In the genomic region with DNA sequence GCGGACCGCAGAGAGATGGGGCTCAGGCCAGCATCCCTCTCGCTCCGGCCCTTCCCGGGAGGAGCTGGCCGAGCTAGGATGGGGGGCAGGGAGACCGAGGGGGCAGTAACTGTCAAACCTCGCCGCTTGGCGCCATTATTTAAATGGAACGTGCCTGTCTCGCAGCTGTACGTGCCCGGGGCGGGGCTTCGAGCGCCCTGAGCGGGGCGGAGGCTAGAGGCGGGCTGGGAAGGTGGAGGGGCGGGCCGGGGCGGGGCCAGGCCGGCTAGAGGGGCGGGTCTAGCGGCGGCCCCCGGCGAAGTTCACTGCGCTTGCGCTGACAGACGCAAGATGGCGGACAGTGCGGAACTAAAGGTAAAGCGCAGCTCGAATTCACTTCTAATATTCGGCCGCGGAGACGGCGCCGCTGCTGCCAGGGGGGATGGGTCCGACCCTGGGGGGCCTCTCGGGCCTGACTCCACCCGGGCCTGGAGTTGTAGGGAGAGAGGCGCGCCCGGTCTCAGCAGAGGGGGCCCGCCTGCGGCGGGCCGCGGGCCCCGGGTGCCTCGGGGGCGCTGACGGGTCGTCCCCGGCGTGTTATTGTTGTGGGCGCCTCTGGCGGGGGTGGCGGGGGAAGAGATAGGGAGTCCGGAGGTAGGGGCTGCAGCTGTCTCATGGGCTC, we compare ENCODE assay signal across 8 cellular contexts. TPM values are rescaled to one million over a fixed set of nuclear protein-coding genes. Genes with fewer than 3 reads are reported as not detected.
DNase-seq lines count a peak whose midpoint lies in the region; ATAC-seq and TF ChIP-seq lines count a peak whose summit lies in the region.

A gene (plus strand): TSS at position 319 of the 661 bp plus-strand sequence. CDS start 12 bp downstream, at position 331.

- H3K79me2 ChIP-seq in smooth muscle cell (ENCODE audit: low read depth) = peaks cover 49% of the 10 kb centered on the region

- no peaks in the 10 kb centered on the region for H3K9me3 ChIP-seq in smooth muscle cell (replicated peaks; ENCODE audit: low read depth)

- H3K9ac ChIP-seq in smooth muscle cell (ENCODE audit: low read depth) = peak within 1 kb of the TSS; percentile 93

- H3K36me3 ChIP-seq in smooth muscle cell (ENCODE audit: low read depth) = no peaks in the 10 kb centered on the region

- peak within 1 kb of the TSS; percentile 86 to 98 for H3K4me3 ChIP-seq in cardiac fibroblast (replicated peaks in 1 of 2; ENCODE audit: low read depth in 2 of 2, low read length in 2 of 2)
- H3K4me3 ChIP-seq in smooth muscle cell = peak within 1 kb of the TSS; percentile 100

- H3K4me1 ChIP-seq in smooth muscle cell (ENCODE audit: low read depth) = peaks cover 39% of the 10 kb centered on the region

- TF ChIP-seq CTCF in WTC11 (IDR thresholded peaks at IDR 0.05) (no peak), cardiac fibroblast (IDR thresholded peaks at IDR 0.05; ENCODE audit: low read depth, low read length) (no peak), smooth muscle cell (IDR thresholded peaks at IDR 0.05; ENCODE audit: borderline replicate concordance, insufficient read depth, poor library complexity, severe bottlenecking) (no peak)

- peaks cover 48% of the 10 kb centered on the region for H4K20me1 ChIP-seq in smooth muscle cell (ENCODE audit: low read depth)

- peaks cover 49% of the 10 kb centered on the region for H3K4me1 Mint-ChIP-seq in WTC11

- ATAC-seq in HG03175 (IDR thresholded peaks at IDR 0.05; ENCODE audit: unreplicated experiment) = peak; percentile 85
- peak; percentile 90 for ATAC-seq in WTC11

- peak; percentile 90 for TF ChIP-seq POLR2A in GM18951 (IDR thresholded peaks at IDR 0.05; ENCODE audit: extremely low read depth, insufficient read depth, insufficient read length)

- peak within 1 kb of the TSS; percentile 71; the same call in 1 of the 2 replicates for H3K27ac Mint-ChIP-seq in WTC11

- no peaks in the 10 kb centered on the region for H3K36me3 Mint-ChIP-seq in WTC11

- in situ Hi-C loops in GM18951 (cut with MboI; ENCODE audit: low sequenced_read_pairs, unreplicated experiment) = no loop called here

- H2AFZ ChIP-seq in smooth muscle cell (ENCODE audit: low read depth) = peak within 1 kb of the TSS; percentile 98

- WGBS in smooth muscle cell (ENCODE audit: low lambda C conversion rate) = under 1% methylated on average over 59 of the region's 64 CpGs

- no peaks in the 10 kb centered on the region for H3F3A ChIP-seq in smooth muscle cell (ENCODE audit: low read depth)

- no peaks in the 10 kb centered on the region for H3K9me3 Mint-ChIP-seq in WTC11

- DNase-seq in AG08395 (ENCODE audit: low spot score) (peak; percentile 99), NCI-H226 (peak; percentile 80), WTC11 (ENCODE audit: low spot score) (peak; percentile 97), cardiac fibroblast (ENCODE audit: low read depth in 2 of 2) (peak; percentile 90 to 95), iPS-NIHi7 (ENCODE audit: extremely low spot score) (peak; percentile 97), smooth muscle cell (lab: John Stamatoyannopoulos, UW; ENCODE audit: unreplicated experiment) (peak; percentile 81)

- H3K4me3 Mint-ChIP-seq in WTC11 = peak within 1 kb of the TSS; percentile 93

- peaks cover 7% of the 10 kb centered on the region for H3K27me3 Mint-ChIP-seq in WTC11 (ENCODE audit: low read depth)

- H3K27me3 ChIP-seq in smooth muscle cell (ENCODE audit: low read depth) = no peaks in the 10 kb centered on the region

- peak within 1 kb of the TSS; percentile 92 for H3K27ac ChIP-seq in smooth muscle cell (ENCODE audit: low read depth)

- H3K4me2 ChIP-seq in smooth muscle cell = peak within 1 kb of the TSS; percentile 89

- POLR2A ChIA-PET in WTC11 (lab: Charles Lee) = interaction anchor here (0.6 to 2.0 kb wide), 7 partner anchors 24 to 1046 kb away, joined by 3 to 6 read pairs (median 3); no protein-coding TSS in a partner anchor

- CTCF ChIA-PET in WTC11 (lab: Charles Lee) = interaction anchor here (0.6 to 2.7 kb wide), 10 partner anchors 8 to 1155 kb away, joined by 3 to 13 read pairs (median 4); no protein-coding TSS in a partner anchor

TF ChIP-seq in WTC11, 78 proteins besides CTCF, POLR2A, EP300 and RAD21 (continues in another document):
- TF ChIP-seq CBFB (CRISPR knock-in tag; IDR thresholded peaks at IDR 0.05; ENCODE audit: low read depth) (no peak), ETV6 (CRISPR knock-in tag; IDR thresholded peaks at IDR 0.05) (peak; percentile 78; the same call in 1 of the 2 replicates), ELF4 (CRISPR knock-in tag; IDR thresholded peaks at IDR 0.05; ENCODE audit: low read depth) (no peak), SMAD4 (CRISPR knock-in tag; IDR thresholded peaks at IDR 0.05) (no peak), RORB (CRISPR knock-in tag; IDR thresholded peaks at IDR 0.05) (no peak), ZBTB21 (CRISPR knock-in tag; IDR thresholded peaks at IDR 0.05; ENCODE audit: borderline replicate concordance) (no peak), MYBL2 (CRISPR knock-in tag; IDR thresholded peaks at IDR 0.05) (peak; percentile 98), TEAD1 (CRISPR knock-in tag; IDR thresholded peaks at IDR 0.05) (no peak), ZNF396 (CRISPR knock-in tag; IDR thresholded peaks at IDR 0.05; ENCODE audit: borderline replicate concordance) (0 out of 2 replicates have a peak, but pooled peaks have one; percentile 29), ZNF219 (CRISPR knock-in tag; IDR thresholded peaks at IDR 0.05; ENCODE audit: borderline replicate concordance) (no peak)
- TF ChIP-seq, protein P1, sequence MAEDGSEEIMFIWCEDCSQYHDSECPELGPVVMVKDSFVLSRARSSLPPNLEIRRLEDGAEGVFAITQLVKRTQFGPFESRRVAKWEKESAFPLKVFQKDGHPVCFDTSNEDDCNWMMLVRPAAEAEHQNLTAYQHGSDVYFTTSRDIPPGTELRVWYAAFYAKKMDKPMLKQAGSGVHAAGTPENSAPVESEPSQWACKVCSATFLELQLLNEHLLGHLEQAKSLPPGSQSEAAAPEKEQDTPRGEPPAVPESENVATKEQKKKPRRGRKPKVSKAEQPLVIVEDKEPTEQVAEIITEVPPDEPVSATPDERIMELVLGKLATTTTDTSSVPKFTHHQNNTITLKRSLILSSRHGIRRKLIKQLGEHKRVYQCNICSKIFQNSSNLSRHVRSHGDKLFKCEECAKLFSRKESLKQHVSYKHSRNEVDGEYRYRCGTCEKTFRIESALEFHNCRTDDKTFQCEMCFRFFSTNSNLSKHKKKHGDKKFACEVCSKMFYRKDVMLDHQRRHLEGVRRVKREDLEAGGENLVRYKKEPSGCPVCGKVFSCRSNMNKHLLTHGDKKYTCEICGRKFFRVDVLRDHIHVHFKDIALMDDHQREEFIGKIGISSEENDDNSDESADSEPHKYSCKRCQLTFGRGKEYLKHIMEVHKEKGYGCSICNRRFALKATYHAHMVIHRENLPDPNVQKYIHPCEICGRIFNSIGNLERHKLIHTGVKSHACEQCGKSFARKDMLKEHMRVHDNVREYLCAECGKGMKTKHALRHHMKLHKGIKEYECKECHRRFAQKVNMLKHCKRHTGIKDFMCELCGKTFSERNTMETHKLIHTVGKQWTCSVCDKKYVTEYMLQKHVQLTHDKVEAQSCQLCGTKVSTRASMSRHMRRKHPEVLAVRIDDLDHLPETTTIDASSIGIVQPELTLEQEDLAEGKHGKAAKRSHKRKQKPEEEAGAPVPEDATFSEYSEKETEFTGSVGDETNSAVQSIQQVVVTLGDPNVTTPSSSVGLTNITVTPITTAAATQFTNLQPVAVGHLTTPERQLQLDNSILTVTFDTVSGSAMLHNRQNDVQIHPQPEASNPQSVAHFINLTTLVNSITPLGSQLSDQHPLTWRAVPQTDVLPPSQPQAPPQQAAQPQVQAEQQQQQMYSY (CRISPR knock-in tag; IDR thresholded peaks at IDR 0.05) = no peak
- TF ChIP-seq, protein P2, sequence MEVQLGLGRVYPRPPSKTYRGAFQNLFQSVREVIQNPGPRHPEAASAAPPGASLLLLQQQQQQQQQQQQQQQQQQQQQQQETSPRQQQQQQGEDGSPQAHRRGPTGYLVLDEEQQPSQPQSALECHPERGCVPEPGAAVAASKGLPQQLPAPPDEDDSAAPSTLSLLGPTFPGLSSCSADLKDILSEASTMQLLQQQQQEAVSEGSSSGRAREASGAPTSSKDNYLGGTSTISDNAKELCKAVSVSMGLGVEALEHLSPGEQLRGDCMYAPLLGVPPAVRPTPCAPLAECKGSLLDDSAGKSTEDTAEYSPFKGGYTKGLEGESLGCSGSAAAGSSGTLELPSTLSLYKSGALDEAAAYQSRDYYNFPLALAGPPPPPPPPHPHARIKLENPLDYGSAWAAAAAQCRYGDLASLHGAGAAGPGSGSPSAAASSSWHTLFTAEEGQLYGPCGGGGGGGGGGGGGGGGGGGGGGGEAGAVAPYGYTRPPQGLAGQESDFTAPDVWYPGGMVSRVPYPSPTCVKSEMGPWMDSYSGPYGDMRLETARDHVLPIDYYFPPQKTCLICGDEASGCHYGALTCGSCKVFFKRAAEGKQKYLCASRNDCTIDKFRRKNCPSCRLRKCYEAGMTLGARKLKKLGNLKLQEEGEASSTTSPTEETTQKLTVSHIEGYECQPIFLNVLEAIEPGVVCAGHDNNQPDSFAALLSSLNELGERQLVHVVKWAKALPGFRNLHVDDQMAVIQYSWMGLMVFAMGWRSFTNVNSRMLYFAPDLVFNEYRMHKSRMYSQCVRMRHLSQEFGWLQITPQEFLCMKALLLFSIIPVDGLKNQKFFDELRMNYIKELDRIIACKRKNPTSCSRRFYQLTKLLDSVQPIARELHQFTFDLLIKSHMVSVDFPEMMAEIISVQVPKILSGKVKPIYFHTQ (CRISPR knock-in tag; IDR thresholded peaks at IDR 0.05) = no peak
- TF ChIP-seq, protein P3, sequence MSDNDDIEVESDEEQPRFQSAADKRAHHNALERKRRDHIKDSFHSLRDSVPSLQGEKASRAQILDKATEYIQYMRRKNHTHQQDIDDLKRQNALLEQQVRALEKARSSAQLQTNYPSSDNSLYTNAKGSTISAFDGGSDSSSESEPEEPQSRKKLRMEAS (CRISPR knock-in tag; IDR thresholded peaks at IDR 0.05) = peak; percentile 85
- TF ChIP-seq, protein P4, sequence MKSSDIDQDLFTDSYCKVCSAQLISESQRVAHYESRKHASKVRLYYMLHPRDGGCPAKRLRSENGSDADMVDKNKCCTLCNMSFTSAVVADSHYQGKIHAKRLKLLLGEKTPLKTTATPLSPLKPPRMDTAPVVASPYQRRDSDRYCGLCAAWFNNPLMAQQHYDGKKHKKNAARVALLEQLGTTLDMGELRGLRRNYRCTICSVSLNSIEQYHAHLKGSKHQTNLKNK (CRISPR knock-in tag; IDR thresholded peaks at IDR 0.05) = no peak
- TF ChIP-seq, protein P5, sequence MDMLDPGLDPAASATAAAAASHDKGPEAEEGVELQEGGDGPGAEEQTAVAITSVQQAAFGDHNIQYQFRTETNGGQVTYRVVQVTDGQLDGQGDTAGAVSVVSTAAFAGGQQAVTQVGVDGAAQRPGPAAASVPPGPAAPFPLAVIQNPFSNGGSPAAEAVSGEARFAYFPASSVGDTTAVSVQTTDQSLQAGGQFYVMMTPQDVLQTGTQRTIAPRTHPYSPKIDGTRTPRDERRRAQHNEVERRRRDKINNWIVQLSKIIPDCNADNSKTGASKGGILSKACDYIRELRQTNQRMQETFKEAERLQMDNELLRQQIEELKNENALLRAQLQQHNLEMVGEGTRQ (CRISPR knock-in tag; IDR thresholded peaks at IDR 0.05) = no peak

RNA-seq across cellular contexts. Expression of the gene that starts here (rescaled TPM):
- total RNA-seq in WTC11 (2021) (29.7 to 33.2 TPM (median 31.2 TPM) in 3 replicates), smooth muscle cell (56.1 and 66.5 TPM in 2 replicates)
- polyA plus RNA-seq in smooth muscle cell = 42.6 and 46.4 TPM in 2 replicates

Comparison
In these comparisons a context has a peak if more than half of its experiments do, and no peak if none do; other contexts are left out.
1. Peak in every context shown above with its lines: DNase-seq, ATAC-seq, H3K4me3 ChIP-seq and H3K27ac ChIP-seq.